ENCODE assay signal across 8 cellular contexts in the genomic region with DNA sequence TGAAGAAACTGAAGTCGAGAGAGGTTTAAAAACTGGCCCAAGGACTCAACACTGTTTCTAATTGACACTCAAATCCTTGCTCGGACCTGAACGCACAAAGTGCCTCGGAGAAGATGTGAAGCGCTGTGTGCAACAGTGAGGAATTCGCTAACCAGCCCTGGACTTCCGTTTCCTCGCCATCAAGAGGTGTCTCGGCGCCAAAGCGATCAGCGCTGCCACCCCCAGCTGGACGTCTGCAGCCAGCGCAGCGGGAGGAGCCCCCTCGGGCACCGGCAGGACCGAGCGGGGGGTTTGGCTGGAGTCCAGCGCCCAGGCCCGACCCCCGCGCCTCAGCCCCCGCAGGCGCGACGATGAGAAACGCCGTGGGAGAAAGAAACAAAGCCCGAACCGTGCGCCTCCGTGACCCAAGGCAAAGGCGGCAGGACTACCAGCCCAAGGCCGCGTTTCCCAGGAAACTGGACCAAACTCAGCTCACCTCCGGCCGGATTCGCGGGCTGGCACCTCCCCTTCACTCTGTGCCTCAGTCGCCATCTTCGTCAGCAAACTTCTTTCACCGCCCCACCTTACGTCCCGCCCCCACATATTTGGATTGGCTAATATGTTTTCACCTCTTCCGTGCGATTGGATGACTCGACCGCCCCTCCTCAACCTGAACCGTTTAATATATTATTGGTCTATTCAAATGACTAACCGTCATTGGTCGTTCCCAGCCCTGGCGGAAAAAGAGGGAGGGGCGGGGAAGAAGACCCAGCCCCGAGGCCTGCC. TPM values are rescaled to one million over a fixed set of nuclear protein-coding genes. Genes with fewer than 3 reads are reported as not detected.
A peak's percentile ranks its signal among the peaks of the same experiment; 100 is the strongest.
DNase-seq lines count a peak whose midpoint lies in the region; ATAC-seq, FAIRE-seq and TF ChIP-seq lines count a peak whose summit lies in the region.

A gene with protein sequence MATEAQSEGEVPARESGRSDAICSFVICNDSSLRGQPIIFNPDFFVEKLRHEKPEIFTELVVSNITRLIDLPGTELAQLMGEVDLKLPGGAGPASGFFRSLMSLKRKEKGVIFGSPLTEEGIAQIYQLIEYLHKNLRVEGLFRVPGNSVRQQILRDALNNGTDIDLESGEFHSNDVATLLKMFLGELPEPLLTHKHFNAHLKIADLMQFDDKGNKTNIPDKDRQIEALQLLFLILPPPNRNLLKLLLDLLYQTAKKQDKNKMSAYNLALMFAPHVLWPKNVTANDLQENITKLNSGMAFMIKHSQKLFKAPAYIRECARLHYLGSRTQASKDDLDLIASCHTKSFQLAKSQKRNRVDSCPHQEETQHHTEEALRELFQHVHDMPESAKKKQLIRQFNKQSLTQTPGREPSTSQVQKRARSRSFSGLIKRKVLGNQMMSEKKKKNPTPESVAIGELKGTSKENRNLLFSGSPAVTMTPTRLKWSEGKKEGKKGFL (minus strand): TSS at position 541 of the 765 bp plus-strand sequence. CDS start 10 bp downstream, at position 531.

- H3K27ac ChIP-seq in OCI-LY7 (ENCODE audit: low read depth, low read length, poor library complexity, severe bottlenecking) (peak within 1 kb of the TSS; percentile 84), endothelial cell of umbilical vein (ENCODE audit: insufficient read depth, low read depth, low read length) (peak within 1 kb of the TSS; percentile 85)

- ATAC-seq in GM21526 (IDR thresholded peaks at IDR 0.05; ENCODE audit: low FRiP score, unreplicated experiment), result peak; percentile 95

- H3K4me3 ChIP-seq in OCI-LY7 (ENCODE audit: low read depth, low read length, poor library complexity, severe bottlenecking), result peak within 1 kb of the TSS; percentile 89
- H3K4me3 ChIP-seq in endothelial cell of umbilical vein (replicated peaks in 1 of 3; ENCODE audit: insufficient read depth in 1 of 3, low read depth in 1 of 3, low read length in 3 of 3), result peak within 1 kb of the TSS; percentile 59 to 88 (median 65)

- H3K9ac ChIP-seq in endothelial cell of umbilical vein (replicated peaks; ENCODE audit: extremely low read depth, insufficient read depth, low read length), result peak within 1 kb of the TSS; percentile 83

- CTCF ChIA-PET in OCI-LY7 (lab: Charles Lee; ENCODE audit: unreplicated experiment), result no interaction called here
- CTCF ChIA-PET in endothelial cell of umbilical vein (lab: Charles Lee), result interaction anchor here (1.2 to 3.4 kb wide), 6 partner anchors 10 to 219 kb away, joined by 3 to 27 read pairs (median 7); a partner anchor contains a TSS

- no peaks in the 10 kb centered on the region for H3K27me3 ChIP-seq in endothelial cell of umbilical vein (ENCODE audit: control insufficient read depth in 2 of 2, insufficient read depth in 2 of 2, low read length in 2 of 2)

- BruUV-seq in OCI-LY7 (replicated peaks; lab: Mats Ljungman, UMichigan), result TSS peak; percentile 84
- TSS peak; percentile 72 for BruUV-seq in endothelial cell of umbilical vein (replicated peaks; lab: Mats Ljungman, UMichigan)

- H3K9me2 ChIP-seq in OCI-LY7 (ENCODE audit: insufficient read depth, low read length), result no peaks in the 10 kb centered on the region

- peak; percentile 95 for FAIRE-seq in endothelial cell of umbilical vein (lab: Jason Lieb, UNC)

- peaks cover 40% of the 10 kb centered on the region for H3K79me2 ChIP-seq in OCI-LY7 (ENCODE audit: insufficient read depth, low read depth, low read length)
- peaks cover 18% of the 10 kb centered on the region for H3K79me2 ChIP-seq in endothelial cell of umbilical vein (ENCODE audit: control insufficient read depth, insufficient read depth, low read length)

- peak; percentile 43; the same call in 1 of the 2 replicates for TF ChIP-seq CTCF in OCI-LY7 (conservative IDR thresholded peaks at IDR 0.05; ENCODE audit: low read length)
- TF ChIP-seq CTCF in endothelial cell of umbilical vein (IDR thresholded peaks at IDR 0.05; ENCODE audit: extremely low read depth in 1 of 2, insufficient read depth in 1 of 2, low read depth in 1 of 2, low read length in 2 of 2), result peak; percentile 17 to 33

- peak; percentile 85 for TF ChIP-seq POLR2A in endothelial cell of umbilical vein (IDR thresholded peaks at IDR 0.05; ENCODE audit: low read depth, low read length)

- H3K4me2 ChIP-seq in OCI-LY7 (ENCODE audit: low read length) (peak within 1 kb of the TSS; percentile 81), endothelial cell of umbilical vein (ENCODE audit: insufficient read depth, low read length) (peak within 1 kb of the TSS; percentile 96)

- H3K9me1 ChIP-seq in endothelial cell of umbilical vein (replicated peaks; ENCODE audit: control insufficient read depth, extremely low read depth, insufficient read depth, low read length), result no peaks in the 10 kb centered on the region

- H3K36me3 ChIP-seq in OCI-LY7 (ENCODE audit: insufficient read depth, low read length), result peaks cover 26% of the 10 kb centered on the region
- H3K36me3 ChIP-seq in endothelial cell of umbilical vein (ENCODE audit: control insufficient read depth in 2 of 2, extremely low read depth in 1 of 2, insufficient read depth in 2 of 2, low read length in 2 of 2), result no peaks in the 10 kb centered on the region

- no peaks in the 10 kb centered on the region for H3K9me3 ChIP-seq in OCI-LY7 (ENCODE audit: low read length)
- no peaks in the 10 kb centered on the region for H3K9me3 ChIP-seq in endothelial cell of umbilical vein (replicated peaks; ENCODE audit: control insufficient read depth, insufficient read depth, low read length)

- intact Hi-C loops in OCI-LY7 (cut with micrococcal nuclease; ENCODE audit: unreplicated experiment), result loop anchor here (1.0 kb wide), 1 partner anchor 27 kb away; a partner anchor contains a TSS
- intact Hi-C loops in endothelial cell of umbilical vein (cut with micrococcal nuclease), result loop anchor here (1.0 kb wide), 2 partner anchors 27 to 41 kb away; a partner anchor contains a TSS

- POLR2A ChIA-PET in OCI-LY7 (lab: Charles Lee), result interaction anchor here (0.5 to 1.7 kb wide), 6 partner anchors 10 to 399 kb away, joined by 3 to 14 read pairs (median 6); a partner anchor contains a TSS
- POLR2A ChIA-PET in endothelial cell of umbilical vein (lab: Charles Lee), result interaction anchor here (0.9 kb wide), 1 partner anchor 109 kb away, joined by 3 read pairs; a partner anchor contains a TSS

- H2AFZ ChIP-seq in OCI-LY7 (ENCODE audit: low read length) (peak within 1 kb of the TSS; percentile 71), endothelial cell of umbilical vein (ENCODE audit: low read depth, low read length) (peak within 1 kb of the TSS; percentile 21)

- DNase-seq in DMS114 treated with DMSO at 0.1 percent for 48 hours (lab: John Stamatoyannopoulos, UW; ENCODE audit: unreplicated experiment) (peak; percentile 99), HuH-7.5 (ENCODE audit: low spot score) (peak; percentile 80), OCI-LY7 (ENCODE audit: low spot score) (peak; percentile 98), activated T-cell treated with anti-CD3 and anti-CD28 coated beads for 1 hour (ENCODE audit: low read depth) (peak; percentile 85), endothelial cell of umbilical vein (ENCODE audit: low read depth, low spot score) (peak; percentile 99), midbrain (lab: John Stamatoyannopoulos, UW) (peak; percentile 98)
- DNase-seq in stimulated activated CD8-positive, alpha-beta memory T cell treated with anti-CD3 and anti-CD28 coated beads, Interleukin-2, amount 100 ng/mL, for 1 hour (ENCODE audit: low read depth in 2 of 2), result peak; percentile 78 to 83

- dilution Hi-C loops in endothelial cell of umbilical vein (cut with MboI; ENCODE audit: extremely low pct_ligation_motif_present, low sequenced_read_pairs), result no loop called here

- H4K20me1 ChIP-seq in OCI-LY7 (ENCODE audit: insufficient read depth, low read length), result no peaks in the 10 kb centered on the region
- no peaks in the 10 kb centered on the region for H4K20me1 ChIP-seq in endothelial cell of umbilical vein (replicated peaks; ENCODE audit: control insufficient read depth, extremely low read depth, insufficient read depth, low read length)

- H3K4me1 ChIP-seq in OCI-LY7 (ENCODE audit: insufficient read depth, low read length, poor library complexity, severe bottlenecking) (peaks cover 26% of the 10 kb centered on the region), endothelial cell of umbilical vein (ENCODE audit: control insufficient read depth, extremely low read depth, insufficient read depth, low read length) (no peaks in the 10 kb centered on the region)

TF ChIP-seq in endothelial cell of umbilical vein, 7 proteins besides CTCF, POLR2A, EP300 and RAD21:
- TF ChIP-seq JUN (IDR thresholded peaks at IDR 0.05; ENCODE audit: borderline replicate concordance, insufficient read depth, insufficient read length, low read depth), result no peak
- no peak for TF ChIP-seq EZH2 (IDR thresholded peaks at IDR 0.05; ENCODE audit: borderline replicate concordance, low read depth, low read length, severe bottlenecking)
- TF ChIP-seq POLR2AphosphoS5 (IDR thresholded peaks at IDR 0.05; ENCODE audit: insufficient read depth, low read depth, low read length), result peak; percentile 52

RNA-seq across cellular contexts. Expression of the gene that starts here (rescaled TPM):
- 33.3 and 34.1 TPM in 2 replicates for total RNA-seq in OCI-LY7 (2014; rRNA removed; shearing (Covaris generic))
- total RNA-seq in OCI-LY7 (2022), result 60.5 and 73.1 TPM in 2 replicates
- 19.1 and 20.0 TPM in 2 replicates for total RNA-seq in endothelial cell of umbilical vein
- polyA plus RNA-seq in endothelial cell of umbilical vein, result 5.5 and 6.8 TPM in 2 replicates
- 7.6 and 7.7 TPM in 2 replicates for polyA plus RNA-seq in endothelial cell of umbilical vein (2011; cell fraction: cytosol; rRNA removed)
- polyA plus RNA-seq in endothelial cell of umbilical vein (2011; cell fraction: nucleus; rRNA removed), result 12.2 and 16.4 TPM in 2 replicates
- polyA plus RNA-seq in endothelial cell of umbilical vein (2012), result 9.1 and 12.1 TPM in 2 replicates
- polyA minus RNA-seq in endothelial cell of umbilical vein, result 11.9 and 12.6 TPM in 2 replicates
- polyA minus RNA-seq in endothelial cell of umbilical vein (2011; cell fraction: cytosol; rRNA and poly(A)+ RNA removed), result 5.2 TPM
- polyA minus RNA-seq in endothelial cell of umbilical vein (2011; cell fraction: nucleus; rRNA and poly(A)+ RNA removed), result 6.7 and 11.7 TPM in 2 replicates

Comparison
In these comparisons a context has a peak if more than half of its experiments do, and no peak if none do; other contexts are left out.
1. Peak in every context shown above with its lines: DNase-seq, ATAC-seq, H3K4me3 ChIP-seq and H3K27ac ChIP-seq.